Comparison of ENCODE assay signal across 9 cellular contexts in the genomic region with DNA sequence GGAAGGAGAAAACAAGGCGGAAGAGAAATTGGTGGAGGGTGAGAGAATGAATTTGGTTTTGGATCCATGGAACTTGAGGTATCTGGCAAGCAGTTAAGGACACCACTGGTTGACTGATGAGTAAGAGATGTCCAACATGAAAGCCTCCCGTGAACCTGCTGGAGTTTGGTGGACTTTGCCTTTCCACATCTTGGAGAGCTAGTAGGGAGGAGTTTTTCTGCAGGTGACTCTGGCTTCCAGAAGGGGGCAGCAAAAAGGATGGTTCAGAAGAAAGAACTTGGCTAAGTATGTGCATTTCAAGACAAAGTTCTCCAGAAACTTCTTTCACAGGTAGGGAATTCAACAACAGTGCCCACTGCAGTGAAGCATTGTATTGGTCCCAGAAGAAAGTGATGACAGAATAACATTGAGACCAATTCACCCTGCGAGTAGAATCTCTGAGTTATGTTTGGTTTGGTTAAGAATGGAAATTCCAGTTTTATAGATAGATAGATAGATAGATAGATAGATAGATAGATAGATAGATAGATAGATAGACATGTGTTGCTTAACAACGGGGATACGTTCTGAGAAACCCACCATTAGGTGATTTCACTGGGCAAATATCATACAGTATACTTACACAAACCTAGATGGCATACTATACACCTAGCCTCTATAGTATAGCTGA. TPM values are rescaled to one million over a fixed set of nuclear protein-coding genes. Genes with fewer than 3 reads are reported as not detected.
A peak's percentile ranks its signal among the peaks of the same experiment; 100 is the strongest.
DNase-seq lines count a peak whose midpoint lies in the region; ATAC-seq and TF ChIP-seq lines count a peak whose summit lies in the region.
"Had no signal": no experiment of that assay in that cellular context is flagged by ENCODE, and none has a peak within 500 bp of the region (broad histone marks: within the 10 kb centered on the region; RNA-seq: fewer than 3 reads in every experiment).

No MANE protein-coding gene starts in this region.

- H3K27ac ChIP-seq in SK-N-SH (ENCODE audit: low read depth in 2 of 2, low read length in 1 of 2) (no peak overlapping the region), tibial nerve (no peak overlapping the region)

- no peaks in the 10 kb centered on the region for H3K79me2 ChIP-seq in SK-N-SH (ENCODE audit: insufficient read depth)

- no peaks in the 10 kb centered on the region for H3K9me2 ChIP-seq in SK-N-SH

- H3K36me3 ChIP-seq in SK-N-SH (replicated peaks in 1 of 2; ENCODE audit: control insufficient read depth in 1 of 2, insufficient read depth in 2 of 2, low read length in 1 of 2) (no peaks in the 10 kb centered on the region), tibial nerve (no peaks in the 10 kb centered on the region)

- H3F3A ChIP-seq in SK-N-SH (replicated peaks; ENCODE audit: insufficient read depth): no peaks in the 10 kb centered on the region

- POLR2A ChIA-PET in SK-N-SH (lab: Yijun Ruan, JAX): no interaction called here

- DNase-seq in G401 (ENCODE audit: low spot score) (peak; percentile 40), SK-N-SH (peak; percentile 12), glomerular visceral epithelial cell (ENCODE audit: extremely low spot score) (peak; percentile 11), tibial nerve (ENCODE audit: low spot score in 2 of 2) (no peak), NCI-H2171 (lab: John Stamatoyannopoulos, UW) (no peak)

- TF ChIP-seq CTCF in SK-N-SH (IDR thresholded peaks at IDR 0.05) (peak; percentile 66), tibial nerve (IDR thresholded peaks at IDR 0.05) (peak in 2 of 5 experiments; percentile 10 to 18)

- no peak overlapping the region for H3K4me2 ChIP-seq in SK-N-SH

- H3K9me3 ChIP-seq in SK-N-SH (no peaks in the 10 kb centered on the region), tibial nerve (no peaks in the 10 kb centered on the region)

- CTCF ChIA-PET in SK-N-SH (lab: Yijun Ruan, JAX): interaction anchor here (1.0 to 2.4 kb wide), 14 partner anchors 9 to 666 kb away, joined by 3 to 16 read pairs (median 4); a partner anchor contains a TSS

- TF ChIP-seq POLR2A in tibial nerve (IDR thresholded peaks at IDR 0.05): no peak

- in situ Hi-C loops in G401 (cut with HindIII; ENCODE audit: low sequenced_read_pairs): no loop called here

- ATAC-seq in HG02870 (IDR thresholded peaks at IDR 0.05; ENCODE audit: unreplicated experiment) (peak; percentile 51), GM18873 (IDR thresholded peaks at IDR 0.05; ENCODE audit: low FRiP score, unreplicated experiment) (no peak), HG03095 (IDR thresholded peaks at IDR 0.05; ENCODE audit: unreplicated experiment) (no peak)

- TF ChIP-seq EP300 in SK-N-SH (IDR thresholded peaks at IDR 0.05; ENCODE audit: borderline replicate concordance in 1 of 2, low read depth in 1 of 2, low read length in 1 of 2): no peak
- TF ChIP-seq EP300 in tibial nerve (IDR thresholded peaks at IDR 0.05): no peak

- WGBS in SK-N-SH (ENCODE audit: low lambda C conversion rate): 23% methylated on average over 5 of the region's 5 CpGs
- WGBS in tibial nerve, 2 donors: 89 to 90% methylated on average over 5 of the region's 5 CpGs

- no peak overlapping the region for H3K4me3 ChIP-seq in SK-N-SH (ENCODE audit: low read depth in 2 of 2, low read length in 1 of 2)
- no peak overlapping the region for H3K4me3 ChIP-seq in tibial nerve

- no peaks in the 10 kb centered on the region for H3K4me1 ChIP-seq in SK-N-SH (ENCODE audit: control insufficient read depth in 1 of 2, insufficient read depth in 2 of 2, low read depth in 1 of 2, low read length in 1 of 2)
- H3K4me1 ChIP-seq in tibial nerve: no peaks in the 10 kb centered on the region

- no peaks in the 10 kb centered on the region for H4K20me1 ChIP-seq in SK-N-SH (ENCODE audit: insufficient read depth)

- H3K9ac ChIP-seq in SK-N-SH: no peak overlapping the region

- no peak overlapping the region for H2AFZ ChIP-seq in SK-N-SH (ENCODE audit: low read depth)

- TF ChIP-seq RAD21 in SK-N-SH (IDR thresholded peaks at IDR 0.05; ENCODE audit: low read length): peak; percentile 46; the same call in 1 of the 2 replicates

- H3K27me3 ChIP-seq in SK-N-SH (ENCODE audit: insufficient read depth) (no peaks in the 10 kb centered on the region), tibial nerve (no peaks in the 10 kb centered on the region)

TF ChIP-seq in SK-N-SH, 30 proteins besides CTCF, POLR2A, EP300 and RAD21:
- peak; percentile 42; the same call in 1 of the 2 replicates for TF ChIP-seq SMC3 (IDR thresholded peaks at IDR 0.05; ENCODE audit: low read depth, low read length)
- TF ChIP-seq FOSL2 (IDR thresholded peaks at IDR 0.05; ENCODE audit: borderline replicate concordance, low read depth): no peak
- no peak for TF ChIP-seq SIN3A (IDR thresholded peaks at IDR 0.05; ENCODE audit: borderline replicate concordance, low read depth, low read length)

RNA-seq across cellular contexts. Expression of a gene that starts 28.5 kb away (rescaled TPM):
- 2.1 TPM in 1 of 2 replicates, not detected in the other for total RNA-seq in G401 (2014; rRNA removed; shearing (Covaris generic))
- polyA plus RNA-seq in SK-N-SH (2012; rRNA removed): 0.12 and 0.18 TPM in 2 replicates
- polyA plus RNA-seq in SK-N-SH (2012; cell fraction: cytosol; rRNA removed): 0.04 and 0.08 TPM in 2 replicates
- 0.12 and 0.23 TPM in 2 replicates for polyA plus RNA-seq in SK-N-SH (2012; cell fraction: nucleus; rRNA removed)
- total RNA-seq in tibial nerve: 1 to 10 TPM; 1.1 to 6.1 (median 1.9) TPM
- total RNA-seq: T-helper 1 cell treated with Interleukin-12 subunit alpha and Interleukin-12 subunit beta and Interleukin-4 antibody, amounts not matched to agents 30 ng/mL and 1 ng/mL, for 36 hours had no signal

RNA-seq across cellular contexts. Expression of a gene that starts 28.6 kb away (rescaled TPM):
- total RNA-seq in G401 (2014; rRNA removed; shearing (Covaris generic)): 6.5 and 10.9 TPM in 2 replicates
- polyA plus RNA-seq in SK-N-SH (2012; rRNA removed): 6.2 and 8.8 TPM in 2 replicates
- polyA plus RNA-seq in SK-N-SH (2012; cell fraction: cytosol; rRNA removed): 7.7 and 9.6 TPM in 2 replicates
- polyA plus RNA-seq in SK-N-SH (2012; cell fraction: nucleus; rRNA removed): 6.4 and 18.2 TPM in 2 replicates
- 10 to 100 TPM in 3 of 4 donors, 1 to 10 TPM in 1; 9.6 to 17.8 (median 14.3) TPM for total RNA-seq in tibial nerve

Comparison
In these comparisons a context has a peak if more than half of its experiments do, and no peak if none do; other contexts are left out.
1. DNase-seq: peak in G401 (single experiment), SK-N-SH (single experiment) and glomerular visceral epithelial cell (single experiment); none in tibial nerve (0 of 2) and NCI-H2171 (single experiment).